In genomic region chr11:131033151-131033651, GRCh38 we compare ENCODE assay signal across 10 cellular contexts.
DNase-seq lines count a peak whose midpoint lies in the region; ATAC-seq and TF ChIP-seq lines count a peak whose summit lies in the region.
"Had no signal": no experiment of that assay in that cellular context is flagged by ENCODE, and none has a peak within 500 bp of the region (broad histone marks: within the 10 kb centered on the region; RNA-seq: fewer than 3 reads in every experiment).

No MANE protein-coding gene starts in this region.

- H3K4me1 ChIP-seq in lung (ENCODE audit: control insufficient read depth in 2 of 2, insufficient read depth in 2 of 2, low read length in 2 of 2) = no peaks in the 10 kb centered on the region

- H3K27ac ChIP-seq in lung (ENCODE audit: low read depth in 1 of 2, low read length in 1 of 2) = no peak overlapping the region

- peaks cover 15% of the 10 kb centered on the region for H3K4me1 Mint-ChIP-seq in chondrocyte (ENCODE audit: low read depth)
- H3K4me1 Mint-ChIP-seq in stimulated activated naive B cell treated with anti-CD40 and anti-IgM and Interleukin-4, amounts not matched to agents 10 μg/mL and 1 μg/mL and 100 μg/mL, for 72 hours = no peaks in the 10 kb centered on the region

- H3K36me3 Mint-ChIP-seq in chondrocyte (ENCODE audit: low read depth) = no peaks in the 10 kb centered on the region
- no peaks in the 10 kb centered on the region for H3K36me3 Mint-ChIP-seq in stimulated activated naive B cell treated with anti-CD40 and anti-IgM and Interleukin-4, amounts not matched to agents 10 μg/mL and 1 μg/mL and 100 μg/mL, for 72 hours
- H3K36me3 Mint-ChIP-seq: activated CD4-positive, alpha-beta memory T cell treated with anti-CD3 and anti-CD28 coated beads for 36 hours had no signal

- DNase-seq in Ammon's horn (ENCODE audit: low spot score) (peak; percentile 9), LHCN-M2 (ENCODE audit: low read depth) (peak; percentile 89), chondrocyte (ENCODE audit: low spot score) (no peak), lung (ENCODE audit: low spot score) (no peak), dermis blood vessel endothelial cell (no peak)
- DNase-seq in stimulated activated naive B cell treated with anti-CD40 and anti-IgM and Interleukin-4, amounts not matched to agents 10 μg/mL and 1 μg/mL and 100 μg/mL, for 72 hours = no peak
- DNase-seq: activated CD4-positive, alpha-beta memory T cell treated with anti-CD3 and anti-CD28 coated beads for 36 hours had no signal

- H3K27me3 ChIP-seq in lung (ENCODE audit: control insufficient read depth, insufficient read depth) = no peaks in the 10 kb centered on the region

- H3K4me3 ChIP-seq in lung = no peak overlapping the region

- H3K36me3 ChIP-seq in lung (ENCODE audit: control insufficient read depth in 2 of 2, insufficient read depth in 2 of 2, low read length in 2 of 2) = no peaks in the 10 kb centered on the region

- H3K9me3 ChIP-seq in lung (ENCODE audit: control insufficient read depth in 2 of 2, insufficient read depth in 1 of 2, low read length in 1 of 2) = peaks cover 0 to 4% of the 10 kb centered on the region in 2 donors

- WGBS in lung, 2 donors = 42 to 49% methylated on average over 5 of the region's 5 CpGs

- TF ChIP-seq CTCF in chondrocyte (IDR thresholded peaks at IDR 0.05) (no peak), lung (IDR thresholded peaks at IDR 0.05; ENCODE audit: control extremely low read depth, extremely low read depth) (no peak)

- no peak overlapping the region for H3K4me3 Mint-ChIP-seq in chondrocyte (ENCODE audit: unreplicated experiment)
- no peak overlapping the region for H3K4me3 Mint-ChIP-seq in stimulated activated naive B cell treated with anti-CD40 and anti-IgM and Interleukin-4, amounts not matched to agents 10 μg/mL and 1 μg/mL and 100 μg/mL, for 72 hours
- H3K4me3 Mint-ChIP-seq: activated CD4-positive, alpha-beta memory T cell treated with anti-CD3 and anti-CD28 coated beads for 36 hours; dendritic cell treated with granulocyte-macrophage colony-stimulating factor and Interleukin-4, amounts not matched to agents 40 ng/mL and 50 ng/mL, for 4 days had no signal

- ATAC-seq in lung (ENCODE audit: insufficient read depth, low FRiP score) (peak; percentile 53), HG03135 (IDR thresholded peaks at IDR 0.05; ENCODE audit: unreplicated experiment) (no peak), GM21381 (IDR thresholded peaks at IDR 0.05; ENCODE audit: unreplicated experiment) (no peak)
- no peak for ATAC-seq in stimulated activated naive B cell treated with anti-CD40 and anti-IgM and Interleukin-4, amounts not matched to agents 10 μg/mL and 1 μg/mL and 100 μg/mL, for 72 hours (replicated peaks)

- H3K27ac Mint-ChIP-seq in chondrocyte (ENCODE audit: unreplicated experiment) = peak overlapping the region; percentile 57
- no peak overlapping the region for H3K27ac Mint-ChIP-seq in stimulated activated naive B cell treated with anti-CD40 and anti-IgM and Interleukin-4, amounts not matched to agents 10 μg/mL and 1 μg/mL and 100 μg/mL, for 72 hours
- H3K27ac Mint-ChIP-seq: activated CD4-positive, alpha-beta memory T cell treated with anti-CD3 and anti-CD28 coated beads for 36 hours; dendritic cell treated with granulocyte-macrophage colony-stimulating factor and Interleukin-4, amounts not matched to agents 40 ng/mL and 50 ng/mL, for 4 days had no signal

- H3K9me3 Mint-ChIP-seq in chondrocyte (ENCODE audit: low read depth) = no peaks in the 10 kb centered on the region
- H3K9me3 Mint-ChIP-seq in stimulated activated naive B cell treated with anti-CD40 and anti-IgM and Interleukin-4, amounts not matched to agents 10 μg/mL and 1 μg/mL and 100 μg/mL, for 72 hours = peaks cover 2 to 8% of the 10 kb centered on the region in 2 donors
- H3K9me3 Mint-ChIP-seq: activated CD4-positive, alpha-beta memory T cell treated with anti-CD3 and anti-CD28 coated beads for 36 hours; dendritic cell treated with granulocyte-macrophage colony-stimulating factor and Interleukin-4, amounts not matched to agents 40 ng/mL and 50 ng/mL, for 4 days had no signal

- no peaks in the 10 kb centered on the region for H3K27me3 Mint-ChIP-seq in chondrocyte (ENCODE audit: low read depth)
- H3K27me3 Mint-ChIP-seq in stimulated activated naive B cell treated with anti-CD40 and anti-IgM and Interleukin-4, amounts not matched to agents 10 μg/mL and 1 μg/mL and 100 μg/mL, for 72 hours = no peaks in the 10 kb centered on the region
- H3K27me3 Mint-ChIP-seq: activated CD4-positive, alpha-beta memory T cell treated with anti-CD3 and anti-CD28 coated beads for 36 hours; dendritic cell treated with granulocyte-macrophage colony-stimulating factor and Interleukin-4, amounts not matched to agents 40 ng/mL and 50 ng/mL, for 4 days had no signal

Comparison
In these comparisons a context has a peak if more than half of its experiments do, and no peak if none do; other contexts are left out.
1. DNase-seq: peak in Ammon's horn (single experiment) and LHCN-M2 (single experiment); none in chondrocyte (single experiment), lung (single experiment), dermis blood vessel endothelial cell (single experiment) and stimulated activated naive B cell treated with anti-CD40 and anti-IgM and Interleukin-4, amounts not matched to agents 10 μg/mL and 1 μg/mL and 100 μg/mL, for 72 hours (single experiment).